ENCODE assay signal across 13 cellular contexts in the genomic region with DNA sequence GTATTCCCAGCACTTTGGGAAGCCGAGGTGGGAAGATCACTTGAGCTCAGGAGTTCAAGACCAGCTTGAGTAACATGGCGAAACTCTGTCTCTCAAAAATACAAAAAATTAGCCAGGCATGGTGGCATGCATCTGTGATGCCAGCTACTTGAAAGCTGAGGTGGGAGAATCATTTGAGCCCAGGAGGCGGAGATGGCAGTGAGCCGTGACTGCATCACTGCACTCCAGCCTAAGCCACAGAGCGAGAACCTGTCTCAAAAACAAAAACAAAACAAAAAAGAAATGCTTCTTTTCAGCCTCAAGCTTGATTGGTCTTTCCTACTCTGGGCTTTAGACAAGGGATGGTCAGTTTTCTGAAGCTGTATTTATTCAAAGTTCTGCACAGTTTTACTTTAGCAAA. TPM values are rescaled to one million over a fixed set of nuclear protein-coding genes. Genes with fewer than 3 reads are reported as not detected.
A peak's percentile ranks its signal among the peaks of the same experiment; 100 is the strongest.
DNase-seq lines count a peak whose midpoint lies in the region; ATAC-seq and TF ChIP-seq lines count a peak whose summit lies in the region.
"Had no signal": no experiment of that assay in that cellular context is flagged by ENCODE, and none has a peak within 500 bp of the region (broad histone marks: within the 10 kb centered on the region; RNA-seq: fewer than 3 reads in every experiment).

No MANE protein-coding gene starts in this region.

- no peak overlapping the region for H3K4me3 Mint-ChIP-seq in endothelial cell (ENCODE audit: unreplicated experiment)
- H3K4me3 Mint-ChIP-seq: CD4-positive, alpha-beta T cell; central memory CD8-positive, alpha-beta T cell had no signal

- H3K4me1 ChIP-seq in neuronal stem cell (ENCODE audit: control insufficient read depth in 2 of 2, insufficient read depth in 1 of 2, low read depth in 1 of 2, low read length in 2 of 2) = peaks cover 4 to 6% of the 10 kb centered on the region in 2 donors

- H3K4me2 ChIP-seq in neuronal stem cell (ENCODE audit: insufficient read depth, low read length, poor library complexity, severe bottlenecking) = no peak overlapping the region

- H4K8ac ChIP-seq in neuronal stem cell (ENCODE audit: low read depth, low read length) = no peak overlapping the region

- no peak overlapping the region for H3K4me3 ChIP-seq in neuronal stem cell (ENCODE audit: low read length in 2 of 2)

- no peaks in the 10 kb centered on the region for H3K4me1 Mint-ChIP-seq in endothelial cell (ENCODE audit: unreplicated experiment)

- no peak overlapping the region for H2BK120ac ChIP-seq in neuronal stem cell (ENCODE audit: low read depth, low read length)

- H2BK12ac ChIP-seq in neuronal stem cell (ENCODE audit: low read length) = no peak overlapping the region

- no peak overlapping the region for H2BK5ac ChIP-seq in neuronal stem cell (ENCODE audit: low read length)

- H2AK5ac ChIP-seq in neuronal stem cell (ENCODE audit: low read depth, low read length) = no peak overlapping the region

- no peaks in the 10 kb centered on the region for H3K27me3 ChIP-seq in neuronal stem cell (ENCODE audit: control insufficient read depth in 3 of 3, insufficient read depth in 3 of 3, low read depth in 1 of 3, low read length in 3 of 3)

- TF ChIP-seq CTCF in endothelial cell (IDR thresholded peaks at IDR 0.05; ENCODE audit: unreplicated experiment) = no peak

- no peak overlapping the region for H3K14ac ChIP-seq in neuronal stem cell (ENCODE audit: low read length)

- no peak overlapping the region for H3K18ac ChIP-seq in neuronal stem cell (ENCODE audit: low read length)

- peaks cover 0 to 4% of the 10 kb centered on the region in 2 donors for H3K9me3 ChIP-seq in neuronal stem cell (replicated peaks in 1 of 2; ENCODE audit: control insufficient read depth in 2 of 2, insufficient read depth in 1 of 2, low read depth in 1 of 2, low read length in 2 of 2)

- H3K27ac ChIP-seq in neuronal stem cell (replicated peaks; ENCODE audit: low read length) = no peak overlapping the region

- no peak overlapping the region for H3K9ac ChIP-seq in neuronal stem cell (ENCODE audit: low read depth, low read length, poor library complexity)

- no peaks in the 10 kb centered on the region for H3K36me3 ChIP-seq in neuronal stem cell (replicated peaks in 1 of 2; ENCODE audit: control insufficient read depth in 2 of 2, insufficient read depth in 2 of 2, low read length in 2 of 2)

- ATAC-seq in GM18868 (IDR thresholded peaks at IDR 0.05; ENCODE audit: unreplicated experiment) (peak; percentile 52), GM21723 (IDR thresholded peaks at IDR 0.05; ENCODE audit: unreplicated experiment) (peak; percentile 64), HG03175 (IDR thresholded peaks at IDR 0.05; ENCODE audit: unreplicated experiment) (peak; percentile 69), esophagus mucosa (no peak)

- H3K36me3 Mint-ChIP-seq in endothelial cell (ENCODE audit: low read depth, unreplicated experiment) = no peaks in the 10 kb centered on the region

- H4K91ac ChIP-seq in neuronal stem cell (ENCODE audit: low read depth, low read length, poor library complexity) = no peak overlapping the region

- DNase-seq in neuronal stem cell (ENCODE audit: low spot score) = no peak
- no peak for DNase-seq in SW 1271 (lab: John Stamatoyannopoulos, UW)
- DNase-seq in endothelial cell (ENCODE audit: low spot score) = no peak
- DNase-seq in NCI-H345 treated with DMSO at 0.1 percent for 48 hours (lab: John Stamatoyannopoulos, UW; ENCODE audit: unreplicated experiment) = no peak
- DNase-seq: activated CD4-positive, alpha-beta T cell treated with anti-CD3 and anti-CD28 coated beads for 1 hour; CD4-positive, alpha-beta T cell; NCI-H446 treated with DMSO at 0.1 percent for 48 hours; SHP77 treated with DMSO at 0.1 percent for 48 hours had no signal

- H3K23ac ChIP-seq in neuronal stem cell (ENCODE audit: low read depth, low read length, poor library complexity) = no peak overlapping the region

- peaks cover 2% of the 10 kb centered on the region for H3K27me3 Mint-ChIP-seq in endothelial cell (ENCODE audit: unreplicated experiment)
- H3K27me3 Mint-ChIP-seq: CD4-positive, alpha-beta T cell had no signal

- H2AFZ ChIP-seq in neuronal stem cell (ENCODE audit: low read length) = peak overlapping the region; percentile 35

- no CpG with 5 or more reads among the region's 5 CpGs for WGBS in neuronal stem cell (ENCODE audit: extremely low coverage in 2 of 2, insufficient read length in 2 of 2, insufficient replicate concordance in 1 of 2), 2 donors

- H3K4ac ChIP-seq in neuronal stem cell (ENCODE audit: low read length) = no peak overlapping the region

- H3K27ac Mint-ChIP-seq in endothelial cell (ENCODE audit: unreplicated experiment) = no peak overlapping the region
- H3K27ac Mint-ChIP-seq: CD4-positive, alpha-beta T cell had no signal

- no peaks in the 10 kb centered on the region for H3K79me1 ChIP-seq in neuronal stem cell (ENCODE audit: low read depth, low read length)

- no peak overlapping the region for H2BK15ac ChIP-seq in neuronal stem cell (ENCODE audit: low read length)

- no peaks in the 10 kb centered on the region for H3K9me3 Mint-ChIP-seq in endothelial cell (ENCODE audit: unreplicated experiment)
- H3K9me3 Mint-ChIP-seq: CD4-positive, alpha-beta T cell; central memory CD8-positive, alpha-beta T cell had no signal

RNA-seq across cellular contexts. Expression of a gene that starts 15.8 kb away (rescaled TPM):
- polyA plus RNA-seq in neuronal stem cell (2013, experiment 1 of 2) = 24.5 TPM
- 24.6 TPM for polyA plus RNA-seq in neuronal stem cell (2013, experiment 2 of 2)
- total RNA-seq in endothelial cell (ENCODE audit: unreplicated experiment) = 22.2 TPM
- total RNA-seq in esophagus mucosa = 9.7 TPM

RNA-seq across cellular contexts. Expression of a gene that starts 15.8 kb away (rescaled TPM):
- 19.2 TPM for polyA plus RNA-seq in neuronal stem cell (2013, experiment 1 of 2)
- 18.2 TPM for polyA plus RNA-seq in neuronal stem cell (2013, experiment 2 of 2)
- total RNA-seq in endothelial cell (ENCODE audit: unreplicated experiment) (40.2 TPM), esophagus mucosa (16.0 TPM)
